8 cellular contexts compared by ENCODE assay signal in the genomic region with DNA sequence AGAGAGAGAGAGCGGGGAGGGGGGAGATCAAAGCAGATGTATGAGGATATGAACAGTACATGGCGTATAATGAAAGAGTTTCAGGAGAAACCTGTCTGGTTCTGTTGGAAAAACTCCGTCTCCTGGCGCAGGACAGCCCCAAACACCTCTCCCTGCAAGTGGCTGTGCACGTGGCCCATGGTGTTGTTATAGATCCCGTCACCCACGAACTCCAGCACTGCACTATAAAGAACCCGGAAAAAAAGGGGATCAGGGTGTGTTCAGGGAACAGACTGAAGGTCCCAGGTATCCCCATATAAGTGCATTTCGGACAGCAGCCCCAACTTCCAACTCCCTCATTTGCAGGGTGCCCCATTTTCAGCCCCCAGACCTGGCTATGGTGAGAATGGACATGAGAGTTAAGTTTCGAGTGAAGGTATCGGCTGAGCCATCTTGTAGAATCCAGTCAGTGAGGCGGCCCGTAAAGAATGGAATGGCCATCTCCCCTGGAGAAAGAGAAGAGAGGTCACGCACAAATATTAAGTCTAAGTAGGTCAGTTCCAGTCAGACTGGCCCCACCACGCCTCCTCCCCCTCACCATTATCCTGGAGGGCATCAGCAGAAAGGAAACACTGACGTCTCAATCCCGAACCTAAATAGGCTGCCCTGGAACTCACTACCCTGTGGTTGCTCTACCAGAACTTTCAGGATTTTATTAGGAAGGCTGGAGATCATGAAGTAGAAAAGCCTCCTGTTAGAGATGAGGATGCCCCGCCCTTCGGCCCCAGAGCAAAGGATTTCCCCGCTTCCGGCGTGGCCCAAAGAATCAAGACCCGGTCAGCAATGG. TPM values are rescaled to one million over a fixed set of nuclear protein-coding genes. Genes with fewer than 3 reads are reported as not detected.
DNase-seq lines count a peak whose midpoint lies in the region; ATAC-seq and TF ChIP-seq lines count a peak whose summit lies in the region.

No MANE protein-coding gene starts in this region.

- TF ChIP-seq CTCF in DND-41 (IDR thresholded peaks at IDR 0.05; ENCODE audit: borderline replicate concordance, extremely low read depth, low read length, poor library complexity, severe bottlenecking) (no peak), OCI-LY3 (IDR thresholded peaks at IDR 0.05; ENCODE audit: low read depth, low read length) (no peak), coronary artery (IDR thresholded peaks at IDR 0.05) (no peak), upper lobe of right lung (IDR thresholded peaks at IDR 0.05) (no peak)

- H4K20me1 ChIP-seq in DND-41 (ENCODE audit: insufficient read depth, low read length): no peaks in the 10 kb centered on the region
- peaks cover 5% of the 10 kb centered on the region; the same call in 1 of the 2 replicates for H4K20me1 ChIP-seq in OCI-LY3 (ENCODE audit: insufficient read depth, low read length)

- H3K27me3 ChIP-seq in DND-41 (ENCODE audit: insufficient read depth, low read length, poor library complexity) (no peaks in the 10 kb centered on the region), OCI-LY3 (ENCODE audit: low read depth, low read length) (no peaks in the 10 kb centered on the region), mononuclear cell (ENCODE audit: insufficient read depth, low read length) (no peaks in the 10 kb centered on the region), upper lobe of right lung (no peaks in the 10 kb centered on the region), SJCRH30 (peaks cover 17% of the 10 kb centered on the region)

- DNase-seq in DND-41 (no peak), coronary artery (ENCODE audit: low spot score) (no peak), upper lobe of right lung (no peak), globus pallidus (ENCODE audit: low spot score) (no peak), SJCRH30 (no peak)

- H3K9ac ChIP-seq in DND-41 (ENCODE audit: low read depth, low read length) (peak overlapping the region; percentile 83), OCI-LY3 (ENCODE audit: low read length) (peak overlapping the region; percentile 99)

- H3K79me2 ChIP-seq in DND-41 (ENCODE audit: insufficient read depth, low read length) (peaks cover 30% of the 10 kb centered on the region), OCI-LY3 (ENCODE audit: low read length) (peaks cover 45% of the 10 kb centered on the region)

- H3K4me2 ChIP-seq in DND-41 (ENCODE audit: insufficient read depth, low read length): peak overlapping the region; percentile 75
- H3K4me2 ChIP-seq in OCI-LY3 (ENCODE audit: low read length): peak overlapping the region; percentile 97

- no peaks in the 10 kb centered on the region for H3K9me3 ChIP-seq in DND-41 (ENCODE audit: insufficient read depth, low read length, severe bottlenecking)
- H3K9me3 ChIP-seq in OCI-LY3 (ENCODE audit: insufficient read depth, low read length): no peaks in the 10 kb centered on the region
- H3K9me3 ChIP-seq in mononuclear cell (ENCODE audit: low read depth, low read length): no peaks in the 10 kb centered on the region
- no peaks in the 10 kb centered on the region for H3K9me3 ChIP-seq in upper lobe of right lung
- no peaks in the 10 kb centered on the region for H3K9me3 ChIP-seq in SJCRH30 (replicated peaks)

- ATAC-seq in DND-41 (ENCODE audit: insufficient read depth, low read depth) (no peak), upper lobe of right lung (no peak), HG03469 (IDR thresholded peaks at IDR 0.05; ENCODE audit: unreplicated experiment) (no peak)

- 0 out of 2 replicates have a peak overlapping the region, but pooled peaks have one; percentile 91 for H2AFZ ChIP-seq in DND-41 (ENCODE audit: low read depth, low read length)
- H2AFZ ChIP-seq in OCI-LY3 (ENCODE audit: low read depth, low read length): no peak overlapping the region

- H3K4me3 ChIP-seq in DND-41 (ENCODE audit: low read depth in 1 of 2, low read length in 2 of 2) (peak overlapping the region in 1 of 2 experiments; percentile 79; a peak in 3 of 4 replicates), OCI-LY3 (ENCODE audit: low read length) (peak overlapping the region; percentile 98), coronary artery (peak overlapping the region; percentile 98), mononuclear cell (ENCODE audit: low read length) (peak overlapping the region; percentile 95), upper lobe of right lung (peak overlapping the region; percentile 98), SJCRH30 (no peak overlapping the region)

- H3K27ac ChIP-seq in DND-41 (ENCODE audit: low read length) (peak overlapping the region; percentile 15; the same call in 1 of the 2 replicates), OCI-LY3 (ENCODE audit: low read length) (peak overlapping the region; percentile 94), coronary artery (peak overlapping the region; percentile 94 to 99), upper lobe of right lung (peak overlapping the region; percentile 97), SJCRH30 (no peak overlapping the region)

- H3K36me3 ChIP-seq in DND-41 (ENCODE audit: insufficient read depth, low read length): peaks cover 38% of the 10 kb centered on the region
- H3K36me3 ChIP-seq in OCI-LY3 (replicated peaks; ENCODE audit: low read depth, low read length): peaks cover 52% of the 10 kb centered on the region
- peaks cover 47% of the 10 kb centered on the region for H3K36me3 ChIP-seq in upper lobe of right lung
- no peaks in the 10 kb centered on the region for H3K36me3 ChIP-seq in SJCRH30

- intact Hi-C loops in upper lobe of right lung (cut with DNase I): no loop called here

- H3K4me1 ChIP-seq in DND-41 (ENCODE audit: insufficient read depth, low read length): peaks cover 33% of the 10 kb centered on the region
- peaks cover 15% of the 10 kb centered on the region for H3K4me1 ChIP-seq in OCI-LY3 (ENCODE audit: low read length)
- peaks cover 80% of the 10 kb centered on the region for H3K4me1 ChIP-seq in mononuclear cell (ENCODE audit: insufficient read depth, low read length)
- H3K4me1 ChIP-seq in upper lobe of right lung: peaks cover 29% of the 10 kb centered on the region
- H3K4me1 ChIP-seq in SJCRH30: peaks cover 2% of the 10 kb centered on the region; the same call in 1 of the 2 replicates

RNA-seq across cellular contexts. Expression of a gene that starts 1.3 kb away (rescaled TPM):
- total RNA-seq in mononuclear cell (67.2 TPM), upper lobe of right lung (60.4 TPM)
- 0.43 and 0.81 TPM in 2 replicates for total RNA-seq in SJCRH30 (2014; rRNA removed; shearing (Covaris generic))

RNA-seq across cellular contexts. Expression of a gene that starts 1.8 kb away (rescaled TPM):
- total RNA-seq in mononuclear cell (18.7 TPM), upper lobe of right lung (47.2 TPM)
- total RNA-seq in SJCRH30 (2014; rRNA removed; shearing (Covaris generic)): 0.18 TPM in 1 of 2 replicates, not detected in the other

RNA-seq across cellular contexts. Expression of a gene that starts 8.4 kb away (rescaled TPM):
- total RNA-seq in mononuclear cell (81.4 TPM), upper lobe of right lung (86.9 TPM)
- total RNA-seq in SJCRH30 (2014; rRNA removed; shearing (Covaris generic)): 0.18 and 0.33 TPM in 2 replicates

RNA-seq across cellular contexts. Expression of a gene that starts 13.7 kb away (rescaled TPM):
- 45.0 TPM for total RNA-seq in mononuclear cell
- total RNA-seq in upper lobe of right lung: 56.4 TPM
- 17.1 and 17.4 TPM in 2 replicates for total RNA-seq in SJCRH30 (2014; rRNA removed; shearing (Covaris generic))

RNA-seq across cellular contexts. Expression of a gene that starts 35.4 kb away (rescaled TPM):
- total RNA-seq in mononuclear cell (6.6 TPM), upper lobe of right lung (0.64 TPM)
- total RNA-seq in SJCRH30 (2014; rRNA removed; shearing (Covaris generic)): 0.10 and 0.28 TPM in 2 replicates

Comparison
In these comparisons a context has a peak if more than half of its experiments do, and no peak if none do; other contexts are left out.
1. RNA of a gene that starts 1.3 kb away (total RNA-seq): 67.2 TPM in mononuclear cell (single experiment) and 60.4 TPM in upper lobe of right lung (single experiment); 0.43 to 0.81 TPM in SJCRH30; every median in the first group is over 10 times any median in the second.
2. RNA of a gene that starts 1.8 kb away (total RNA-seq): 47.2 TPM in upper lobe of right lung (single experiment) and 18.7 TPM in mononuclear cell (single experiment); 0.18 TPM in SJCRH30; every median in the first group is over 10 times any median in the second.
3. RNA of a gene that starts 8.4 kb away (total RNA-seq): 86.9 TPM in upper lobe of right lung (single experiment) and 81.4 TPM in mononuclear cell (single experiment); 0.18 to 0.33 TPM in SJCRH30; every median in the first group is over 10 times any median in the second.